17 cellular contexts compared by ENCODE assay signal in genomic region chr13:40580566-40581276, GRCh38.
A peak's percentile ranks its signal among the peaks of the same experiment; 100 is the strongest.
DNase-seq lines count a peak whose midpoint lies in the region; ATAC-seq and TF ChIP-seq lines count a peak whose summit lies in the region.
"Had no signal": no experiment of that assay in that cellular context is flagged by ENCODE, and none has a peak within 500 bp of the region (broad histone marks: within the 10 kb centered on the region; RNA-seq: fewer than 3 reads in every experiment).

No MANE protein-coding gene starts in this region.

- H3K36me3 Mint-ChIP-seq in activated CD8-positive, alpha-beta T cell treated with anti-CD3 and anti-CD28 coated beads for 36 hours (ENCODE audit: low read depth) = peaks cover 26% of the 10 kb centered on the region
- peaks cover 24% of the 10 kb centered on the region for H3K36me3 Mint-ChIP-seq in activated CD8-positive, alpha-beta T cell treated with anti-CD3 and anti-CD28 coated beads, Interleukin-2, amount 10 ng/mL, durations not matched to agents 7 days and 5 days (ENCODE audit: low read depth)
- peaks cover 10 to 27% (median 16%) of the 10 kb centered on the region in 3 experiments for H3K36me3 Mint-ChIP-seq in H9 (ENCODE audit: insufficient read depth in 1 of 3, low read depth in 3 of 3)

- no peak overlapping the region for H3K18ac ChIP-seq in H9 (ENCODE audit: insufficient read length, low read depth, low read length)

- WGBS in H9 (ENCODE audit: extremely low coverage, insufficient read length, low lambda C conversion rate) = no CpG with 5 or more reads among the region's 7 CpGs
- WGBS in body of pancreas, 2 donors = 56 to 61% methylated on average over 7 of the region's 7 CpGs

- H3K4me1 Mint-ChIP-seq in activated CD8-positive, alpha-beta T cell treated with anti-CD3 and anti-CD28 coated beads for 36 hours (ENCODE audit: low read depth) = peaks cover 94% of the 10 kb centered on the region
- peaks cover 69% of the 10 kb centered on the region for H3K4me1 Mint-ChIP-seq in activated CD8-positive, alpha-beta T cell treated with anti-CD3 and anti-CD28 coated beads, Interleukin-2, amount 10 ng/mL, durations not matched to agents 7 days and 5 days (ENCODE audit: low read depth)
- peaks cover 61 to 67% of the 10 kb centered on the region in 2 experiments for H3K4me1 Mint-ChIP-seq in H9

- peak overlapping the region; percentile 76 for H3K27ac Mint-ChIP-seq in activated CD8-positive, alpha-beta T cell treated with anti-CD3 and anti-CD28 coated beads for 36 hours
- H3K27ac Mint-ChIP-seq in activated CD8-positive, alpha-beta T cell treated with anti-CD3 and anti-CD28 coated beads, Interleukin-2, amount 10 ng/mL, durations not matched to agents 7 days and 5 days = no peak overlapping the region
- peak overlapping the region in 2 of 3 experiments; percentile 0 to 60; a peak in 1 of 7 replicates for H3K27ac Mint-ChIP-seq in H9
- H3K27ac Mint-ChIP-seq: T-helper 1 cell treated with Interleukin-12 subunit alpha and Interleukin-12 subunit beta and Interleukin-4 antibody, amounts not matched to agents 30 μg/mL and 1 μg/mL, for 36 hours had no signal

- no peak overlapping the region for H2BK5ac ChIP-seq in H9 (ENCODE audit: insufficient read length, low read length)

- TF ChIP-seq POLR2A in body of pancreas (IDR thresholded peaks at IDR 0.05) (no peak), gastrocnemius medialis (IDR thresholded peaks at IDR 0.05) (no peak)

- no peak overlapping the region for H4K5ac ChIP-seq in H9 (ENCODE audit: insufficient read length, low read depth, low read length)

- no peak overlapping the region for H3K14ac ChIP-seq in H9 (ENCODE audit: insufficient read depth, low read length)

- H3K4me3 ChIP-seq in body of pancreas (no peak overlapping the region), gastrocnemius medialis (no peak overlapping the region)
- H3K4me3 ChIP-seq: skin epidermis, upper lobe of right lung had no signal

- H3K27ac ChIP-seq in H9 (ENCODE audit: insufficient read length, low read depth, low read length) (no peak overlapping the region), body of pancreas (peak overlapping the region in 1 of 4 donors; percentile 6), gastrocnemius medialis (peak overlapping the region; percentile 2 to 41 (median 17))
- H3K27ac ChIP-seq: upper lobe of right lung had no signal

- no peaks in the 10 kb centered on the region for H3K27me3 Mint-ChIP-seq in activated CD8-positive, alpha-beta T cell treated with anti-CD3 and anti-CD28 coated beads for 36 hours
- H3K27me3 Mint-ChIP-seq in activated CD8-positive, alpha-beta T cell treated with anti-CD3 and anti-CD28 coated beads, Interleukin-2, amount 10 ng/mL, durations not matched to agents 7 days and 5 days (ENCODE audit: low read depth) = no peaks in the 10 kb centered on the region
- no peaks in the 10 kb centered on the region for H3K27me3 Mint-ChIP-seq in H9 (ENCODE audit: low read depth)

- no peak overlapping the region for H2BK12ac ChIP-seq in H9 (ENCODE audit: insufficient read length, low read depth, low read length)

- H3K23ac ChIP-seq in H9 (ENCODE audit: insufficient read length, low read depth, low read length) = no peak overlapping the region

- H2AFZ ChIP-seq in H9 (ENCODE audit: low read length) = no peak overlapping the region

- POLR2A ChIA-PET in activated CD8-positive, alpha-beta T cell treated with anti-CD3 and anti-CD28 coated beads for 36 hours (lab: Charles Lee) = interaction anchor here (0.5 to 1.7 kb wide), 5 partner anchors 8 to 85 kb away, joined by 3 to 6 read pairs (median 3); no protein-coding TSS in a partner anchor
- POLR2A ChIA-PET in activated CD8-positive, alpha-beta T cell treated with anti-CD3 and anti-CD28 coated beads, Interleukin-2, amount 10 ng/mL, durations not matched to agents 7 days and 5 days (lab: Charles Lee) = no interaction called here

- H2AK5ac ChIP-seq in H9 (ENCODE audit: insufficient read length, low read length) = no peak overlapping the region

- H2BK20ac ChIP-seq in H9 (ENCODE audit: low read depth, low read length, poor library complexity, severe bottlenecking) = no peak overlapping the region

- H3K9me3 Mint-ChIP-seq in activated CD8-positive, alpha-beta T cell treated with anti-CD3 and anti-CD28 coated beads for 36 hours = peaks cover 15% of the 10 kb centered on the region
- peaks cover 7% of the 10 kb centered on the region for H3K9me3 Mint-ChIP-seq in activated CD8-positive, alpha-beta T cell treated with anti-CD3 and anti-CD28 coated beads, Interleukin-2, amount 10 ng/mL, durations not matched to agents 7 days and 5 days (ENCODE audit: insufficient read depth)
- H3K9me3 Mint-ChIP-seq in H9 = peaks cover 15 to 18% of the 10 kb centered on the region in 2 experiments

- no peak for TF ChIP-seq CTCF in activated CD8-positive, alpha-beta T cell treated with anti-CD3 and anti-CD28 coated beads for 36 hours (IDR thresholded peaks at IDR 0.05)
- TF ChIP-seq CTCF in H9 (conservative IDR thresholded peaks at IDR 0.05) (no peak), body of pancreas (IDR thresholded peaks at IDR 0.05) (no peak), gastrocnemius medialis (IDR thresholded peaks at IDR 0.05 in 4 of 5, conservative IDR thresholded peaks at IDR 0.05 in 1 of 5) (no peak)

- no peak overlapping the region for H3K4me3 Mint-ChIP-seq in activated CD8-positive, alpha-beta T cell treated with anti-CD3 and anti-CD28 coated beads for 36 hours
- no peak overlapping the region for H3K4me3 Mint-ChIP-seq in activated CD8-positive, alpha-beta T cell treated with anti-CD3 and anti-CD28 coated beads, Interleukin-2, amount 10 ng/mL, durations not matched to agents 7 days and 5 days
- no peak overlapping the region for H3K4me3 Mint-ChIP-seq in H9
- H3K4me3 Mint-ChIP-seq: T-helper 1 cell treated with Interleukin-12 subunit alpha and Interleukin-12 subunit beta and Interleukin-4 antibody, amounts not matched to agents 30 μg/mL and 1 μg/mL, for 36 hours had no signal

- no peaks in the 10 kb centered on the region for H4K20me1 ChIP-seq in H9 (ENCODE audit: control insufficient read depth, insufficient read depth, insufficient read length)

- H3K36me3 ChIP-seq in body of pancreas (replicated peaks in 1 of 2; ENCODE audit: insufficient read depth in 1 of 2, low read depth in 2 of 2) (no peaks in the 10 kb centered on the region), gastrocnemius medialis (no peaks in the 10 kb centered on the region)
- H3K36me3 ChIP-seq: upper lobe of right lung had no signal

- no peak for DNase-seq in activated CD8-positive, alpha-beta T cell treated with anti-CD3 and anti-CD28 coated beads for 36 hours
- no peak for DNase-seq in activated CD8-positive, alpha-beta T cell treated with anti-CD3 and anti-CD28 coated beads, Interleukin-2, amount 10 ng/mL, durations not matched to agents 7 days and 5 days
- DNase-seq in H9 (no peak), body of pancreas (peak in 3 of 4 donors; percentile 31 to 62 (median 41)), gastrocnemius medialis (no peak)
- DNase-seq: foreskin fibroblast; Kasumi-1; midbrain; NK-92 treated with Interleukin-12 subunit alpha and Interleukin-12 subunit beta, amount 100 ng/mL, for 24 hours; occipital lobe; stimulated activated CD4-positive, alpha-beta T cell treated with anti-CD3 and anti-CD28 coated beads, Interleukin-4, amount 100 ng/mL, for 4 hours; upper lobe of right lung had no signal

- no peak overlapping the region for H3T11ph ChIP-seq in H9 (ENCODE audit: low read length)

- CTCF ChIA-PET in activated CD8-positive, alpha-beta T cell treated with anti-CD3 and anti-CD28 coated beads for 36 hours (lab: Charles Lee) = interaction anchor here (1.3 to 2.0 kb wide), 2 partner anchors 9 to 10 kb away, joined by 3 to 7 read pairs; no protein-coding TSS in a partner anchor
- CTCF ChIA-PET in activated CD8-positive, alpha-beta T cell treated with anti-CD3 and anti-CD28 coated beads, Interleukin-2, amount 10 ng/mL, durations not matched to agents 7 days and 5 days (lab: Charles Lee) = interaction anchor here (0.7 to 1.9 kb wide), 5 partner anchors 8 to 87 kb away, joined by 3 to 7 read pairs (median 4); no protein-coding TSS in a partner anchor

- H3K4me2 ChIP-seq in H9 (ENCODE audit: insufficient read depth, insufficient read length, low read length) = no peak overlapping the region

- in situ Hi-C loops in gastrocnemius medialis (cut with MboI; ENCODE audit: low sequenced_read_pairs in 4 of 4) = no loop called here

- no peak for ATAC-seq in activated CD8-positive, alpha-beta T cell treated with anti-CD3 and anti-CD28 coated beads for 36 hours
- no peak for ATAC-seq in activated CD8-positive, alpha-beta T cell treated with anti-CD3 and anti-CD28 coated beads, Interleukin-2, amount 10 ng/mL, durations not matched to agents 7 days and 5 days
- ATAC-seq in body of pancreas (no peak), gastrocnemius medialis (peak; percentile 22 to 39), HG03045 (IDR thresholded peaks at IDR 0.05; ENCODE audit: unreplicated experiment) (no peak), GM21528 (IDR thresholded peaks at IDR 0.05; ENCODE audit: low FRiP score, unreplicated experiment) (no peak), HG03354 (IDR thresholded peaks at IDR 0.05; ENCODE audit: poor library complexity, severe bottlenecking, unreplicated experiment) (no peak)
- ATAC-seq: upper lobe of right lung had no signal

- H3K4me1 ChIP-seq in H9 (ENCODE audit: insufficient read depth, low read length) (peaks cover 16% of the 10 kb centered on the region), body of pancreas (peaks cover 58% of the 10 kb centered on the region), gastrocnemius medialis (peaks cover 67 to 85% of the 10 kb centered on the region in 2 donors)

- no peak overlapping the region for H2BK120ac ChIP-seq in H9 (ENCODE audit: low read depth, low read length, poor library complexity, severe bottlenecking)

- no peak overlapping the region for H4K91ac ChIP-seq in H9 (ENCODE audit: insufficient read length, low read depth, low read length)

- no peaks in the 10 kb centered on the region for H3K23me2 ChIP-seq in H9 (ENCODE audit: insufficient read length, low read depth, low read length, poor library complexity, severe bottlenecking)

- H3K4ac ChIP-seq in H9 (ENCODE audit: low read depth, low read length) = no peak overlapping the region

- no peaks in the 10 kb centered on the region for H3K27me3 ChIP-seq in H9 (ENCODE audit: insufficient read depth, low read length)
- H3K27me3 ChIP-seq in body of pancreas = no peaks in the 10 kb centered on the region
- H3K27me3 ChIP-seq in gastrocnemius medialis = no peaks in the 10 kb centered on the region
- H3K27me3 ChIP-seq: upper lobe of right lung had no signal

- H3K9ac ChIP-seq in H9 (ENCODE audit: extremely low read depth, insufficient read length, low read length) = no peak overlapping the region

- H2BK15ac ChIP-seq in H9 (ENCODE audit: low read depth, low read length) = no peak overlapping the region

- peaks cover 11% of the 10 kb centered on the region for H3K79me1 ChIP-seq in H9 (ENCODE audit: insufficient read depth, low read depth, low read length, poor library complexity, severe bottlenecking)

- H3K79me2 ChIP-seq in H9 (ENCODE audit: insufficient read depth, low read length) = peaks cover 54% of the 10 kb centered on the region; the same call in 1 of the 2 replicates

- no peak overlapping the region for H4K8ac ChIP-seq in H9 (replicated peaks; ENCODE audit: insufficient read length, low read depth, low read length)

- intact Hi-C loops in activated CD8-positive, alpha-beta T cell treated with anti-CD3 and anti-CD28 coated beads for 36 hours (cut with micrococcal nuclease) = no loop called here
- intact Hi-C loops in body of pancreas (cut with DNase I) (no loop called here), gastrocnemius medialis (cut with DNase I; ENCODE audit: low total_unique reads) (no loop called here)

- H3K9me3 ChIP-seq in H9 (ENCODE audit: control insufficient read depth, low read depth, low read length) (no peaks in the 10 kb centered on the region), body of pancreas (no peaks in the 10 kb centered on the region), gastrocnemius medialis (no peaks in the 10 kb centered on the region)
- H3K9me3 ChIP-seq: upper lobe of right lung had no signal

- H3K56ac ChIP-seq in H9 (ENCODE audit: insufficient read length, low read depth, low read length) = no peak overlapping the region

Comparison
In these comparisons a context has a peak if more than half of its experiments do, and no peak if none do; other contexts are left out.
1. ATAC-seq: peak in gastrocnemius medialis (2 of 2); none in activated CD8-positive, alpha-beta T cell treated with anti-CD3 and anti-CD28 coated beads for 36 hours (single experiment), activated CD8-positive, alpha-beta T cell treated with anti-CD3 and anti-CD28 coated beads, Interleukin-2, amount 10 ng/mL, durations not matched to agents 7 days and 5 days (single experiment), body of pancreas (single experiment), HG03045 (single experiment), GM21528 (single experiment) and HG03354 (single experiment).
2. DNase-seq: peak in body of pancreas (3 of 4); none in activated CD8-positive, alpha-beta T cell treated with anti-CD3 and anti-CD28 coated beads for 36 hours (single experiment), activated CD8-positive, alpha-beta T cell treated with anti-CD3 and anti-CD28 coated beads, Interleukin-2, amount 10 ng/mL, durations not matched to agents 7 days and 5 days (single experiment), H9 (single experiment) and gastrocnemius medialis (0 of 2).